In the genomic region with DNA sequence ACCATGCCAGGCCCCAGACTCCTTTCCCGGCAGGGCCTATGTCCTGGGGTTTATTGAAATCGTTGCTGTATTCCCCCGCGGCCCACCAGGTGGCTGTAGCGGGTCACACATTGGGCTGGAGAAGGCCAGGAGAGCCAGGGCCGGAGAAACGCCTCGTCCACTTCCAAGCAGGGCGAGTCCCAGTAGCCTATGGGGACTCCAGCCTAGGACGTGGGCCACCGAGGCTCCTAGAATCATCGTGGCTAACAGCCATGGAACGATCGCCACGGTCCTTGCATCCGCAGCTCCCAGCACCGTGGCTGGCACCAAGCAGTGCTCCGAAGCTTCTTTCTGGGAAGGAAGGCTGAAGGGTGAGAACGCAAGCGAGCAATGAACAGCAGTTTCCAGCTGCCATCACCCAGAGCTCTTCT, we compare ENCODE assay signal across 8 cellular contexts.
A peak's percentile ranks its signal among the peaks of the same experiment; 100 is the strongest.
DNase-seq lines count a peak whose midpoint lies in the region; ATAC-seq and TF ChIP-seq lines count a peak whose summit lies in the region.

No MANE protein-coding gene starts in this region.

- no peaks in the 10 kb centered on the region; the same call in 1 of the 2 replicates for H3K4me1 ChIP-seq in iPS DF 6.9 (ENCODE audit: control insufficient read depth, insufficient read depth, low read length)

- WGBS in iPS DF 6.9 (ENCODE audit: insufficient coverage, insufficient read length) = no CpG with 5 or more reads among the region's 20 CpGs

- no peaks in the 10 kb centered on the region for H3K9me3 ChIP-seq in iPS DF 6.9 (ENCODE audit: control insufficient read depth, insufficient read depth, low read length)

- no peak overlapping the region for H3K27ac ChIP-seq in iPS DF 6.9 (ENCODE audit: low read length)

- ATAC-seq in HG03045 (IDR thresholded peaks at IDR 0.05; ENCODE audit: unreplicated experiment) = no peak
- ATAC-seq in HG03139 (IDR thresholded peaks at IDR 0.05; ENCODE audit: unreplicated experiment) = no peak
- ATAC-seq in GM19328 (IDR thresholded peaks at IDR 0.05; ENCODE audit: unreplicated experiment) = no peak

- H3K4me3 ChIP-seq in HFF-Myc (replicated peaks; ENCODE audit: low read depth, low read length) = no peak overlapping the region
- no peak overlapping the region for H3K4me3 ChIP-seq in iPS DF 6.9 (ENCODE audit: low read length)

- H3K27me3 ChIP-seq in iPS DF 6.9 (ENCODE audit: control insufficient read depth, insufficient read depth, low read length) = no peaks in the 10 kb centered on the region

- TF ChIP-seq CTCF in HFF-Myc (IDR thresholded peaks at IDR 0.05; ENCODE audit: low read depth, low read length, missing control alignments) = peak; percentile 73

- peak; percentile 93 for DNase-seq in AG20443 (ENCODE audit: low spot score)
- DNase-seq in HFF-Myc (ENCODE audit: extremely low read depth, low read depth) = peak; percentile 31
- DNase-seq in astrocyte of the hippocampus (ENCODE audit: low read depth, low spot score) = peak; percentile 82
- peak; percentile 75 for DNase-seq in iPS DF 6.9 (ENCODE audit: low read depth, low spot score)
- peak; percentile 27 for DNase-seq in stimulated activated CD8-positive, alpha-beta memory T cell treated with anti-CD3 and anti-CD28 coated beads, Interleukin-4, amount 100 ng/mL, for 48 hours

- H3K36me3 ChIP-seq in iPS DF 6.9 (ENCODE audit: control insufficient read depth, insufficient read depth, low read length) = no peaks in the 10 kb centered on the region

Comparison
In these comparisons a context has a peak if more than half of its experiments do, and no peak if none do; other contexts are left out.
1. DNase-seq: peak in every context shown above with its lines; median percentile 93 in AG20443; 82 in astrocyte of the hippocampus; 75 in iPS DF 6.9; 31 in HFF-Myc; 27 in stimulated activated CD8-positive, alpha-beta memory T cell treated with anti-CD3 and anti-CD28 coated beads, Interleukin-4, amount 100 ng/mL, for 48 hours.